17 cellular contexts compared by ENCODE assay signal in genomic region chr7:116219288-116219687, GRCh38. TPM values are rescaled to one million over a fixed set of nuclear protein-coding genes. Genes with fewer than 3 reads are reported as not detected.
A peak's percentile ranks its signal among the peaks of the same experiment; 100 is the strongest.
DNase-seq lines count a peak whose midpoint lies in the region; ATAC-seq and TF ChIP-seq lines count a peak whose summit lies in the region.
"Had no signal": no experiment of that assay in that cellular context is flagged by ENCODE, and none has a peak within 500 bp of the region (broad histone marks: within the 10 kb centered on the region; RNA-seq: fewer than 3 reads in every experiment).

No MANE protein-coding gene starts in this region.

- H3K79me2 ChIP-seq in GM23248 (ENCODE audit: insufficient read depth), result peaks cover 75% of the 10 kb centered on the region

- intact Hi-C loops in CD4-positive, alpha-beta memory T cell (cut with micrococcal nuclease), result loop anchor here (10.0 kb wide), 1 partner anchor 1294 kb away; the partner anchor contains the start of gene MDFIC

- no peaks in the 10 kb centered on the region for H3K27me3 ChIP-seq in CD4-positive, alpha-beta memory T cell (ENCODE audit: insufficient read depth, low read length)
- H3K27me3 ChIP-seq in liver (ENCODE audit: control insufficient read depth in 4 of 4, insufficient read depth in 4 of 4, low read length in 3 of 4), result no peaks in the 10 kb centered on the region
- no peaks in the 10 kb centered on the region for H3K27me3 ChIP-seq in GM23248 (replicated peaks; ENCODE audit: insufficient read depth)
- H3K27me3 ChIP-seq: breast epithelium had no signal

- no peaks in the 10 kb centered on the region for H3K9me3 ChIP-seq in CD4-positive, alpha-beta memory T cell (ENCODE audit: control insufficient read depth in 1 of 2, low read length in 2 of 2)
- no peaks in the 10 kb centered on the region for H3K9me3 ChIP-seq in liver (ENCODE audit: control insufficient read depth in 4 of 4, low read length in 3 of 4)
- H3K9me3 ChIP-seq in GM23248 (ENCODE audit: low read depth), result no peaks in the 10 kb centered on the region
- H3K9me3 ChIP-seq: breast epithelium had no signal

- DNase-seq in CD4-positive, alpha-beta memory T cell, result no peak
- DNase-seq in stimulated activated effector memory CD8-positive, alpha-beta T cell treated with anti-CD3 and anti-CD28 coated beads, Interleukin-12 subunit alpha, Interleukin-12 subunit beta, amount 100 ng/mL, for 72 hours (ENCODE audit: low spot score in 2 of 2), result no peak
- DNase-seq in substantia nigra (lab: John Stamatoyannopoulos, UW) (no peak), GM23248 (no peak), NCI-H2081 (lab: John Stamatoyannopoulos, UW) (no peak), GM13976 (ENCODE audit: low spot score) (no peak)
- DNase-seq: activated CD4-positive, alpha-beta T cell treated with anti-CD3 and anti-CD28 coated beads for 36 hours; activated naive CD4-positive, alpha-beta T cell treated with anti-CD3 and anti-CD28 coated beads, Interleukin-2, amount 10 ng/mL, durations not matched to agents 7 days and 5 days; AML-193; dorsolateral prefrontal cortex; NCI-H187; NCI-H446 treated with DMSO at 0.1 percent for 48 hours; stimulated activated naive CD4-positive, alpha-beta T cell had no signal

- H3K36me3 ChIP-seq in CD4-positive, alpha-beta memory T cell (ENCODE audit: insufficient read depth, low read length), result no peaks in the 10 kb centered on the region
- H3K36me3 ChIP-seq in liver (ENCODE audit: control insufficient read depth in 4 of 4, insufficient read depth in 3 of 4, low read depth in 1 of 4, low read length in 3 of 4) (no peaks in the 10 kb centered on the region), GM23248 (ENCODE audit: low read depth) (no peaks in the 10 kb centered on the region)
- H3K36me3 ChIP-seq: breast epithelium had no signal

- ATAC-seq in stimulated activated effector memory CD8-positive, alpha-beta T cell treated with anti-CD3 and anti-CD28 coated beads, Interleukin-12 subunit alpha, Interleukin-12 subunit beta, amount 100 ng/mL, for 72 hours, result no peak
- ATAC-seq: activated CD4-positive, alpha-beta T cell treated with anti-CD3 and anti-CD28 coated beads for 36 hours had no signal

- peaks cover 76 to 97% (median 83%) of the 10 kb centered on the region in 4 donors for H3K4me1 Mint-ChIP-seq in CD4-positive, alpha-beta memory T cell
- H3K4me1 Mint-ChIP-seq in stimulated activated effector memory CD8-positive, alpha-beta T cell treated with anti-CD3 and anti-CD28 coated beads, Interleukin-12 subunit alpha, Interleukin-12 subunit beta, amount 100 ng/mL, for 72 hours, result peaks cover 71% of the 10 kb centered on the region

- H3F3A ChIP-seq in GM23248 (ENCODE audit: insufficient read depth), result peaks cover 20% of the 10 kb centered on the region

- H3K9ac ChIP-seq in liver (ENCODE audit: low read depth in 1 of 2, low read length in 2 of 2) (no peak overlapping the region), GM23248 (no peak overlapping the region)

- peak overlapping the region in 6 of 8 donors; percentile 6 to 65 (median 42) for H3K4me3 Mint-ChIP-seq in CD4-positive, alpha-beta memory T cell
- no peak overlapping the region for H3K4me3 Mint-ChIP-seq in stimulated activated effector memory CD8-positive, alpha-beta T cell treated with anti-CD3 and anti-CD28 coated beads, Interleukin-12 subunit alpha, Interleukin-12 subunit beta, amount 100 ng/mL, for 72 hours
- H3K4me3 Mint-ChIP-seq: activated CD4-positive, alpha-beta T cell treated with anti-CD3 and anti-CD28 coated beads for 36 hours; activated naive CD4-positive, alpha-beta T cell treated with anti-CD3 and anti-CD28 coated beads, Interleukin-2, amount 10 ng/mL, durations not matched to agents 7 days and 5 days had no signal

- no peaks in the 10 kb centered on the region for H3K27me3 Mint-ChIP-seq in CD4-positive, alpha-beta memory T cell
- H3K27me3 Mint-ChIP-seq: activated CD4-positive, alpha-beta T cell treated with anti-CD3 and anti-CD28 coated beads for 36 hours; activated naive CD4-positive, alpha-beta T cell treated with anti-CD3 and anti-CD28 coated beads, Interleukin-2, amount 10 ng/mL, durations not matched to agents 7 days and 5 days had no signal

- H2AFZ ChIP-seq in GM23248, result no peak overlapping the region

- H3K4me3 ChIP-seq in CD4-positive, alpha-beta memory T cell (ENCODE audit: low read length in 2 of 2), result no peak overlapping the region
- no peak overlapping the region for H3K4me3 ChIP-seq in liver (ENCODE audit: low read depth in 1 of 3, low read length in 3 of 3)
- H3K4me3 ChIP-seq in GM23248, result no peak overlapping the region
- H3K4me3 ChIP-seq: breast epithelium, dorsolateral prefrontal cortex had no signal

- POLR2A ChIA-PET in CD4-positive, alpha-beta memory T cell (lab: Charles Lee; ENCODE audit: partially characterized antibody), result interaction anchor here (1.0 to 4.9 kb wide), 2 partner anchors 9 to 12 kb away, joined by 6 to 25 read pairs; partner anchors contain the start of gene TES

- H3K27ac ChIP-seq in CD4-positive, alpha-beta memory T cell (ENCODE audit: low read depth, low read length), result no peak overlapping the region
- peak overlapping the region; percentile 46; the same call in 1 of the 2 replicates for H3K27ac ChIP-seq in VCaP
- H3K27ac ChIP-seq in liver (ENCODE audit: low read depth in 1 of 2, low read length in 2 of 2), result no peak overlapping the region
- no peak overlapping the region for H3K27ac ChIP-seq in substantia nigra (ENCODE audit: low read depth, low read length, poor library complexity, severe bottlenecking)
- H3K27ac ChIP-seq in GM23248, result no peak overlapping the region
- H3K27ac ChIP-seq: dorsolateral prefrontal cortex had no signal

- H4K20me1 ChIP-seq in GM23248 (ENCODE audit: insufficient read depth), result no peaks in the 10 kb centered on the region

- H3K4me2 ChIP-seq in GM23248 (ENCODE audit: unreplicated experiment), result no peak overlapping the region

- CTCF ChIA-PET in CD4-positive, alpha-beta memory T cell (lab: Charles Lee; ENCODE audit: partially characterized antibody), result interaction anchor here (0.7 to 3.1 kb wide), 6 partner anchors 9 to 373 kb away, joined by 3 to 12 read pairs (median 6); partner anchors contain the start of gene TES

- TF ChIP-seq CTCF in VCaP (conservative IDR thresholded peaks at IDR 0.05) (no peak), liver (IDR thresholded peaks at IDR 0.05; ENCODE audit: low read depth, low read length, missing input control) (no peak), GM13976 (IDR thresholded peaks at IDR 0.05; ENCODE audit: borderline replicate concordance, control extremely low read depth, extremely low read depth, insufficient read depth, missing control alignments) (no peak)

- H3K36me3 Mint-ChIP-seq in CD4-positive, alpha-beta memory T cell, result peaks cover 4% of the 10 kb centered on the region in 2 donors
- H3K36me3 Mint-ChIP-seq in stimulated activated effector memory CD8-positive, alpha-beta T cell treated with anti-CD3 and anti-CD28 coated beads, Interleukin-12 subunit alpha, Interleukin-12 subunit beta, amount 100 ng/mL, for 72 hours, result no peaks in the 10 kb centered on the region

- H3K9me2 ChIP-seq in GM23248 (ENCODE audit: insufficient read depth), result no peaks in the 10 kb centered on the region

- peaks cover 98% of the 10 kb centered on the region for H3K4me1 ChIP-seq in CD4-positive, alpha-beta memory T cell (ENCODE audit: insufficient read depth, low read length)
- H3K4me1 ChIP-seq in liver (ENCODE audit: control insufficient read depth in 4 of 4, insufficient read depth in 4 of 4, low read length in 3 of 4) (peaks cover 0 to 5% (median 4%) of the 10 kb centered on the region in 4 donors), GM23248 (ENCODE audit: insufficient read depth) (peaks cover 40% of the 10 kb centered on the region)

- H3K9me3 Mint-ChIP-seq in CD4-positive, alpha-beta memory T cell, result no peaks in the 10 kb centered on the region
- H3K9me3 Mint-ChIP-seq in stimulated activated effector memory CD8-positive, alpha-beta T cell treated with anti-CD3 and anti-CD28 coated beads, Interleukin-12 subunit alpha, Interleukin-12 subunit beta, amount 100 ng/mL, for 72 hours, result no peaks in the 10 kb centered on the region
- H3K9me3 Mint-ChIP-seq: activated naive CD4-positive, alpha-beta T cell treated with anti-CD3 and anti-CD28 coated beads, Interleukin-2, amount 10 ng/mL, durations not matched to agents 7 days and 5 days had no signal

- H3K27ac Mint-ChIP-seq in CD4-positive, alpha-beta memory T cell, result peak overlapping the region in 6 of 7 donors; percentile 26 to 81 (median 62)
- H3K27ac Mint-ChIP-seq in stimulated activated effector memory CD8-positive, alpha-beta T cell treated with anti-CD3 and anti-CD28 coated beads, Interleukin-12 subunit alpha, Interleukin-12 subunit beta, amount 100 ng/mL, for 72 hours, result peak overlapping the region; percentile 52
- H3K27ac Mint-ChIP-seq: activated CD4-positive, alpha-beta T cell treated with anti-CD3 and anti-CD28 coated beads for 36 hours; activated naive CD4-positive, alpha-beta T cell treated with anti-CD3 and anti-CD28 coated beads, Interleukin-2, amount 10 ng/mL, durations not matched to agents 7 days and 5 days had no signal

- TF ChIP-seq RAD21 in liver (IDR thresholded peaks at IDR 0.05), result no peak

- in situ Hi-C loops in GM23248 (cut with MboI), result no loop called here
- in situ Hi-C loops in GM13976 (cut with MboI; ENCODE audit: low sequenced_read_pairs, unreplicated experiment), result no loop called here

TF ChIP-seq in liver, 16 proteins besides CTCF, POLR2A, EP300 and RAD21:
- TF ChIP-seq HNF4A (conservative IDR thresholded peaks at IDR 0.05) (peak; percentile 43 to 56), FOXA1 (IDR thresholded peaks at IDR 0.05) (no peak)
TF ChIP-seq in liver: peak in this region for 1.

RNA-seq across cellular contexts. Expression of gene TES, which starts 8.9 kb away (rescaled TPM):
- total RNA-seq in CD4-positive, alpha-beta memory T cell, result 100 to 1,000 TPM; 109 to 125 TPM
- polyA plus RNA-seq in CD4-positive, alpha-beta memory T cell, result 100 to 1,000 TPM; 183 to 248 TPM
- 10 to 100 TPM in 1 of 2 donors, 1 to 10 TPM in 1; 9.2 to 11.8 TPM for total RNA-seq in liver
- 1 to 10 TPM; 5.7 to 5.8 TPM for polyA plus RNA-seq in liver
- 32.6 and 41.5 TPM in 2 replicates for total RNA-seq in GM23248 (2014; rRNA removed; shearing (Covaris generic))
- polyA plus RNA-seq in GM23248 (2016; fragmentation: Nextera tagmentation; extraction: Ambion mirVana), result 32.5 and 32.9 TPM in 2 replicates
- total RNA-seq: OCI-LY7 had no signal
